In the genomic region with DNA sequence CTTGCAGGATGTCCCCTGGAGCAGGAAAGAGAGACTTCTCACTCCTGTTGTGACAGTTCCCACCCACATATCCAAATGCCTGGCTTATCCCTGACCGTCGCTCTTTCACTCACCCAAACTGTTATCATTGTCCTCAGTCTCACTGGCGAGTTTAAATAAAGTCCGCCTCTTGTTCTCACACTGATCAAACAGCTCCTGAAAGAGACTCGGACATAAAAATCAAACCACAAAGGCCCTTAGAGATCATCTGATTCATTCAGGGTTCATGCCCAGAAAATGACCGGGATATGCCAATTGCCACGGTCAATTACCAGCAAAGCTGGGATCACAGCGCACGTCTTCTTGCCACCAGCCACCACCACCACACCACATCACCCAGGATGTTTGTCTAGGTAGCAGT, we compare ENCODE assay signal across 1 cellular context.
TF ChIP-seq lines count a peak whose summit lies in the region.

No MANE protein-coding gene starts in this region.

TF ChIP-seq in H1, 55 proteins besides CTCF, POLR2A, EP300 and RAD21:
- TF ChIP-seq PHF8 (conservative IDR thresholded peaks at IDR 0.05; ENCODE audit: low read depth, low read length) (no peak), SIN3A (conservative IDR thresholded peaks at IDR 0.05 in 1 of 2, IDR thresholded peaks at IDR 0.05 in 1 of 2; ENCODE audit: low read depth in 1 of 2, low read length in 2 of 2) (no peak), TBP (IDR thresholded peaks at IDR 0.05; ENCODE audit: low read depth, low read length) (no peak), ZNF274 (IDR thresholded peaks at IDR 0.05; ENCODE audit: borderline replicate concordance, extremely low read depth, low read length) (no peak), MAFK (IDR thresholded peaks at IDR 0.05; ENCODE audit: low read depth, low read length) (no peak), POU5F1 (IDR thresholded peaks at IDR 0.05; ENCODE audit: low read depth, low read length) (no peak), CHD1 (IDR thresholded peaks at IDR 0.05; ENCODE audit: low read depth, low read length) (no peak), SP4 (IDR thresholded peaks at IDR 0.05; ENCODE audit: low read length) (no peak), SRF (IDR thresholded peaks at IDR 0.05; ENCODE audit: low read depth, low read length) (no peak)
- TF ChIP-seq, protein P1, sequence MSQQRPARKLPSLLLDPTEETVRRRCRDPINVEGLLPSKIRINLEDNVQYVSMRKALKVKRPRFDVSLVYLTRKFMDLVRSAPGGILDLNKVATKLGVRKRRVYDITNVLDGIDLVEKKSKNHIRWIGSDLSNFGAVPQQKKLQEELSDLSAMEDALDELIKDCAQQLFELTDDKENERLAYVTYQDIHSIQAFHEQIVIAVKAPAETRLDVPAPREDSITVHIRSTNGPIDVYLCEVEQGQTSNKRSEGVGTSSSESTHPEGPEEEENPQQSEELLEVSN (IDR thresholded peaks at IDR 0.05), result no peak
